ENCODE assay signal across 17 cellular contexts in the genomic region with DNA sequence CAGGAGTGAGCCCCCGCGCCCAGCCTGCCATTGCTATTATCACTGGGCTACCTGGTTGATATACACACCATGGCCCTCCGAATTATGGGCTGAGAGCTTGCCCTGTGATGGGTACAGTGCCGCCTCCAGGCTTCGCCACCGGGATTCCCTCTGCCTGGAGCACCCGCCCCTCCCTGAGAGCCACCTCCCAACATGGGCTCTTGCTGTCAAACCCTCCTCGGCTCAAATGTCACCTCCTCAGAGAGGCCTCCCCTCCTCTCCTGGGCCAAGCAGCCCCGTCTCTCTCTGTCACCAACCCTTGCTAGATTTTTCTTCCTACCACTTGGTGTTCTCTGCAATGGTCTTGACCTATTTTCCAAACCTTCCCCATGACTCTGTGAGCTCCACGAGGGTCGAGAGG. TPM values are rescaled to one million over a fixed set of nuclear protein-coding genes. Genes with fewer than 3 reads are reported as not detected.
DNase-seq lines count a peak whose midpoint lies in the region; ATAC-seq and TF ChIP-seq lines count a peak whose summit lies in the region.
"Had no signal": no experiment of that assay in that cellular context is flagged by ENCODE, and none has a peak within 500 bp of the region (broad histone marks: within the 10 kb centered on the region; RNA-seq: fewer than 3 reads in every experiment).

No MANE protein-coding gene starts in this region.

- H2BK120ac ChIP-seq in IMR-90 (ENCODE audit: low read depth, low read length), result no peak overlapping the region

- H3K27me3 ChIP-seq in DND-41 (ENCODE audit: insufficient read depth, low read length, poor library complexity), result no peaks in the 10 kb centered on the region
- peaks cover 2% of the 10 kb centered on the region; the same call in 1 of the 2 replicates for H3K27me3 ChIP-seq in IMR-90 (ENCODE audit: control insufficient read depth, insufficient read depth, low read length)
- H3K27me3 ChIP-seq in iPS-15b (ENCODE audit: control insufficient read depth, insufficient read depth, low read length), result peaks cover 4% of the 10 kb centered on the region
- H3K27me3 ChIP-seq in prostate gland (replicated peaks; ENCODE audit: insufficient read depth), result no peaks in the 10 kb centered on the region
- H3K27me3 ChIP-seq: breast epithelium had no signal

- no peak for DNase-seq in DND-41
- DNase-seq in IMR-90, result no peak
- no peak for DNase-seq in prostate gland (ENCODE audit: low spot score)
- no peak for DNase-seq in NCI-H1436 treated with DMSO at 0.1 percent for 48 hours (lab: John Stamatoyannopoulos, UW)
- DNase-seq in NCI-H524 (lab: John Stamatoyannopoulos, UW), result no peak
- no peak for DNase-seq in T-helper 1 cell
- DNase-seq in ureter (ENCODE audit: low spot score), result no peak
- DNase-seq: activated CD4-positive, alpha-beta T cell treated with anti-CD3 and anti-CD28 coated beads for 36 hours; Caco-2; EL; foreskin fibroblast; left cardiac atrium; occipital lobe; tibial artery had no signal

- CTCF ChIA-PET in IMR-90 (lab: Yijun Ruan, JAX), result no interaction called here

- peak overlapping the region; percentile 57 for H2AFZ ChIP-seq in DND-41 (ENCODE audit: low read depth, low read length)
- peak overlapping the region; percentile 67 for H2AFZ ChIP-seq in IMR-90 (replicated peaks; ENCODE audit: low read length, poor library complexity)

- no peaks in the 10 kb centered on the region for H4K20me1 ChIP-seq in DND-41 (ENCODE audit: insufficient read depth, low read length)
- H4K20me1 ChIP-seq in IMR-90 (ENCODE audit: insufficient read depth, low read length), result no peaks in the 10 kb centered on the region

- no peak for TF ChIP-seq RAD21 in IMR-90 (IDR thresholded peaks at IDR 0.05; ENCODE audit: low read length)

- H3K14ac ChIP-seq in IMR-90 (replicated peaks; ENCODE audit: low read depth, low read length), result no peak overlapping the region

- TF ChIP-seq POLR2A in IMR-90 (IDR thresholded peaks at IDR 0.05; ENCODE audit: low read depth, low read length), result no peak
- TF ChIP-seq POLR2A in prostate gland (IDR thresholded peaks at IDR 0.05), result no peak

- H3K23ac ChIP-seq in IMR-90 (ENCODE audit: low read depth, low read length), result no peak overlapping the region

- no peak overlapping the region for H4K8ac ChIP-seq in IMR-90 (ENCODE audit: low read depth in 2 of 2, low read length in 2 of 2)

- no peak overlapping the region for H2BK15ac ChIP-seq in IMR-90 (ENCODE audit: low read depth, low read length)

- no peak overlapping the region for H2AK9ac ChIP-seq in IMR-90 (replicated peaks; ENCODE audit: low read depth, low read length, poor library complexity)

- H3K4me3 ChIP-seq in DND-41 (ENCODE audit: low read depth in 1 of 2, low read length in 2 of 2), result peak overlapping the region in 1 of 2 experiments; percentile 28; a peak in 1 of 4 replicates
- no peak overlapping the region for H3K4me3 ChIP-seq in IMR-90 (ENCODE audit: insufficient read depth, low read depth, low read length)
- peak overlapping the region; percentile 45 for H3K4me3 ChIP-seq in iPS-15b (ENCODE audit: low read depth, low read length)
- no peak overlapping the region for H3K4me3 ChIP-seq in prostate gland
- H3K4me3 ChIP-seq: tibial artery had no signal

- peak overlapping the region; percentile 54 for H3K27ac ChIP-seq in DND-41 (ENCODE audit: low read length)
- H3K27ac ChIP-seq in IMR-90 (ENCODE audit: insufficient read depth, low read length), result no peak overlapping the region
- H3K27ac ChIP-seq in prostate gland, result peak overlapping the region; percentile 51 to 73
- H3K27ac ChIP-seq: epithelial cell of prostate, tibial artery had no signal

- H3K79me1 ChIP-seq in IMR-90 (ENCODE audit: low read depth in 1 of 2, low read length in 2 of 2), result peaks cover 0 to 3% of the 10 kb centered on the region in 2 experiments; a peak in 1 of 4 replicates

- H2AK5ac ChIP-seq in IMR-90 (ENCODE audit: low read depth, low read length), result no peak overlapping the region

- H2BK5ac ChIP-seq in IMR-90 (ENCODE audit: low read depth, low read length, poor library complexity, severe bottlenecking), result no peak overlapping the region

- 61% methylated on average over 6 of the region's 11 CpGs; no CpG with 5 or more reads in 1 of the 2 experiments for WGBS in IMR-90 (ENCODE audit: extremely low coverage in 2 of 2, insufficient read length in 1 of 2), 2 experiments
- 67% methylated on average over 11 of the region's 11 CpGs for WGBS in prostate gland

- H3K56ac ChIP-seq in IMR-90 (ENCODE audit: extremely low read depth, insufficient read depth, low read length), result no peak overlapping the region

- ATAC-seq in DND-41 (ENCODE audit: insufficient read depth, low read depth) (peak; percentile 19; the same call in 1 of the 3 replicates), IMR-90 (ENCODE audit: low read depth) (no peak)
- ATAC-seq: activated CD4-positive, alpha-beta T cell treated with anti-CD3 and anti-CD28 coated beads for 36 hours had no signal

- no peaks in the 10 kb centered on the region for H3K9me1 ChIP-seq in IMR-90 (ENCODE audit: insufficient read depth, low read length)

- H3K9ac ChIP-seq in DND-41 (ENCODE audit: low read depth, low read length) (peak overlapping the region; percentile 46), IMR-90 (ENCODE audit: low read depth, low read length) (no peak overlapping the region), iPS-15b (ENCODE audit: low read depth, low read length) (no peak overlapping the region)

- dilution Hi-C loops in IMR-90 (cut with HindIII; ENCODE audit: low sequenced_read_pairs, unreplicated experiment), result no loop called here

- H2BK20ac ChIP-seq in IMR-90 (ENCODE audit: low read depth, low read length), result no peak overlapping the region

- H3K9me3 ChIP-seq in DND-41 (ENCODE audit: insufficient read depth, low read length, severe bottlenecking) (no peaks in the 10 kb centered on the region), IMR-90 (ENCODE audit: control insufficient read depth, insufficient read depth, low read length) (no peaks in the 10 kb centered on the region), iPS-15b (ENCODE audit: control insufficient read depth, insufficient read depth, low read length) (no peaks in the 10 kb centered on the region), prostate gland (no peaks in the 10 kb centered on the region)
- H3K9me3 ChIP-seq: breast epithelium, Caco-2, tibial artery had no signal

- no peak overlapping the region for H4K5ac ChIP-seq in IMR-90 (ENCODE audit: low read depth, low read length)

- no peak for TF ChIP-seq CTCF in DND-41 (IDR thresholded peaks at IDR 0.05; ENCODE audit: borderline replicate concordance, extremely low read depth, low read length, poor library complexity, severe bottlenecking)
- TF ChIP-seq CTCF in IMR-90 (conservative IDR thresholded peaks at IDR 0.05; ENCODE audit: low read depth, low read length), result no peak
- no peak for TF ChIP-seq CTCF in prostate gland (IDR thresholded peaks at IDR 0.05)

- H4K91ac ChIP-seq in IMR-90 (ENCODE audit: insufficient read depth, low read depth, low read length), result no peak overlapping the region

- in situ Hi-C loops in IMR-90 (cut with MboI; ENCODE audit: low sequenced_read_pairs), result no loop called here

- H3K4me2 ChIP-seq in DND-41 (ENCODE audit: insufficient read depth, low read length) (peak overlapping the region; percentile 56), IMR-90 (ENCODE audit: low read depth, low read length) (no peak overlapping the region)

- BruUV-seq in IMR-90 (replicated peaks; lab: Mats Ljungman, UMichigan), result no TSS peak

- H3K36me3 ChIP-seq in DND-41 (ENCODE audit: insufficient read depth, low read length) (no peaks in the 10 kb centered on the region), IMR-90 (ENCODE audit: control insufficient read depth, insufficient read depth, low read length) (no peaks in the 10 kb centered on the region), iPS-15b (ENCODE audit: control insufficient read depth, insufficient read depth, low read length) (no peaks in the 10 kb centered on the region), prostate gland (no peaks in the 10 kb centered on the region)
- H3K36me3 ChIP-seq: breast epithelium, tibial artery had no signal

- no peak overlapping the region for H3K4ac ChIP-seq in IMR-90 (ENCODE audit: low read depth, low read length)

- intact Hi-C loops in IMR-90 (cut with micrococcal nuclease), result no loop called here
- intact Hi-C loops in prostate gland (cut with DNase I), result no loop called here

- no peak overlapping the region for H3K18ac ChIP-seq in IMR-90 (ENCODE audit: low read depth, low read length)

- peaks cover 38% of the 10 kb centered on the region for H3K4me1 ChIP-seq in DND-41 (ENCODE audit: insufficient read depth, low read length)
- peaks cover 5% of the 10 kb centered on the region for H3K4me1 ChIP-seq in IMR-90 (ENCODE audit: control insufficient read depth, insufficient read depth, low read length)
- H3K4me1 ChIP-seq in iPS-15b (ENCODE audit: control insufficient read depth, insufficient read depth, low read length), result peaks cover 6% of the 10 kb centered on the region
- H3K4me1 ChIP-seq in prostate gland (replicated peaks), result no peaks in the 10 kb centered on the region
- H3K4me1 ChIP-seq: Caco-2 had no signal

- no peaks in the 10 kb centered on the region for H3K79me2 ChIP-seq in DND-41 (ENCODE audit: insufficient read depth, low read length)

- POLR2A ChIA-PET in IMR-90 (lab: Charles Lee; ENCODE audit: unreplicated experiment), result no interaction called here

TF ChIP-seq in IMR-90, 13 proteins besides CTCF, POLR2A, EP300 and RAD21 (continues in another document):
- TF ChIP-seq MAFK (IDR thresholded peaks at IDR 0.05; ENCODE audit: low read depth, low read length), result no peak
- TF ChIP-seq SMC3 (IDR thresholded peaks at IDR 0.05; ENCODE audit: low read depth, low read length), result no peak
- no peak for TF ChIP-seq MXI1 (IDR thresholded peaks at IDR 0.05; ENCODE audit: borderline replicate concordance, low read depth, low read length)

RNA-seq across cellular contexts. Expression of a gene that starts 12.2 kb away (rescaled TPM):
- total RNA-seq in IMR-90 (2012; rRNA removed) (under 0.01 and 0.28 TPM in 2 replicates), prostate gland (10 to 100 TPM; 61.9 to 82.1 TPM), ureter (95.2 TPM)
- 0.41 and 0.72 TPM in 2 replicates for polyA plus RNA-seq in IMR-90 (2012; rRNA removed)
- 0.42 and 0.45 TPM in 2 replicates for polyA plus RNA-seq in IMR-90 (2012; cell fraction: cytosol; rRNA removed)
- polyA plus RNA-seq in IMR-90 (2012; cell fraction: nucleus; rRNA removed; ENCODE audit: low replicate concordance), result 3.8 and 3.9 TPM in 2 replicates

RNA-seq across cellular contexts. Expression of a gene that starts 21.0 kb away (rescaled TPM):
- 119 and 121 TPM in 2 replicates for total RNA-seq in IMR-90 (2012; rRNA removed)
- 407 and 444 TPM in 2 replicates for polyA plus RNA-seq in IMR-90 (2012; rRNA removed)
- polyA plus RNA-seq in IMR-90 (2012; cell fraction: cytosol; rRNA removed), result 218 and 593 TPM in 2 replicates
- 457 and 800 TPM in 2 replicates for polyA plus RNA-seq in IMR-90 (2012; cell fraction: nucleus; rRNA removed; ENCODE audit: low replicate concordance)
- total RNA-seq in prostate gland, result 100 to 1,000 TPM; 546 to 767 TPM
- 623 TPM for total RNA-seq in ureter

RNA-seq across cellular contexts. Expression of a gene that starts 52.9 kb away (rescaled TPM):
- total RNA-seq in IMR-90 (2012; rRNA removed) (25.5 and 34.4 TPM in 2 replicates), prostate gland (100 to 1,000 TPM in 1 of 2 donors, 10 to 100 TPM in 1; 61.3 to 117 TPM), ureter (68.5 TPM)
- 33.3 and 44.5 TPM in 2 replicates for polyA plus RNA-seq in IMR-90 (2012; rRNA removed)
- 29.2 and 50.1 TPM in 2 replicates for polyA plus RNA-seq in IMR-90 (2012; cell fraction: cytosol; rRNA removed)
- 24.5 and 49.2 TPM in 2 replicates for polyA plus RNA-seq in IMR-90 (2012; cell fraction: nucleus; rRNA removed; ENCODE audit: low replicate concordance)

Comparison
In these comparisons a context has a peak if more than half of its experiments do, and no peak if none do; other contexts are left out.
1. RNA of a gene that starts 12.2 kb away (total RNA-seq): 95.2 TPM in ureter (single experiment) and 61.9 to 82.1 TPM in prostate gland; under 0.01 to 0.28 TPM in IMR-90; every median in the first group is over 10 times any median in the second.